ENCODE assay signal across 12 cellular contexts in the genomic region with DNA sequence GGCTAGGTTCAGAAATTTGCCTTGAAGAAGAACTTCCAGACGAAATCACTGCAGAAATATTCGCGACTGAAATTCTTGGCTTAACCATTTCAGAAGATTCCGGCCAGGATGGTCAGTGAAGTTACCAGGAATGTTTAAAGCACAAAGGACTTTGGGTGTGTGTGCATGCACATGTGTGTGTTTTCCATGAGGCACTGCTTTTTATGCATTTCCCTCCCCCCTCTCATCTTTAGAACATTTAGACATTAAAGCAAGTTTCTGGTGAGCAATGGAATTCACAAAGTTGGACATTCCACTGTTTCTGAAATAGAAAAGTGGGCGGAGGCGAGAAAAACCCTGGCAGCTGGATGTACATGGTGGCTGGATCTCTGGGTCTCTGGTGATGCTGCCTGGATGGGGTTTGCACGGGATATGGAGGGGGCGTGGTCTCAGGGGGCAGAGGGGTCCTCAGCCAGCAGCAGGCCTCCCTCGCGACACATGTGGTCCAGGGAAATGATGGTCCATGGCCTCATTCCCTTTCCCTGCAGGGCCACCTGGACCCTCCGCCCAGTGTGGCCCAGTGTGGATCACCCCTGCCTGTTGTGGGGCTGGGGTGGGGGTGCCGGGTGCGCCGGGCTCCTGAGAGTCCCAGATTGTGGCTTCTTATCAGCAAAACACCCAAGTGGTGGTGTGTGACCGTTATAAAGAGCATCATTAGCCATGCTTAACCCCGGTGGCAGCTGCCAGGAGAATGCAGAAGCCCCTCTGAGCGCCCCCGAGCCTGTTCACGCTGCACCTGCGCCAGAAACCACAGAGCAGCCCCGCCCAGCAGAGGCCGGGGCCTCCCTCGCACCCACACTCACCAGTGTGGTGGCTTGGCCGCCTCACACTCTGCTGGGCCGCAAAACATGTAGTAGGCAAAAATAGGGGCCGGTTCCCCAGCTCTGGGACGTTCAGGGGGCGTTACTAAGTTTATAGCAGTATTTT. TPM values are rescaled to one million over a fixed set of nuclear protein-coding genes. Genes with fewer than 3 reads are reported as not detected.
DNase-seq lines count a peak whose midpoint lies in the region; ATAC-seq lines count a peak whose summit lies in the region.
"Had no signal": no experiment of that assay in that cellular context is flagged by ENCODE, and none has a peak within 500 bp of the region (broad histone marks: within the 10 kb centered on the region; RNA-seq: fewer than 3 reads in every experiment).

No MANE protein-coding gene starts in this region.

- no peaks in the 10 kb centered on the region for H3K36me3 Mint-ChIP-seq in central memory CD8-positive, alpha-beta T cell (ENCODE audit: insufficient read depth)
- peaks cover 3% of the 10 kb centered on the region for H3K36me3 Mint-ChIP-seq in activated CD8-positive, alpha-beta memory T cell treated with anti-CD3 and anti-CD28 coated beads, Interleukin-2, amount 10 ng/mL, durations not matched to agents 7 days and 5 days

- H3K4me3 Mint-ChIP-seq in central memory CD8-positive, alpha-beta T cell: peak overlapping the region; percentile 44
- no peak overlapping the region for H3K4me3 Mint-ChIP-seq in activated CD8-positive, alpha-beta memory T cell treated with anti-CD3 and anti-CD28 coated beads, Interleukin-2, amount 10 ng/mL, durations not matched to agents 7 days and 5 days

- H3K9ac ChIP-seq in neuronal stem cell (ENCODE audit: low read depth, low read length, poor library complexity): no peak overlapping the region

- H3K4me1 ChIP-seq in neuronal stem cell (ENCODE audit: control insufficient read depth in 2 of 2, insufficient read depth in 1 of 2, low read depth in 1 of 2, low read length in 2 of 2): peaks cover 6 to 7% of the 10 kb centered on the region in 2 donors
- H3K4me1 ChIP-seq: SJSA1 had no signal

- peak overlapping the region; percentile 62 for H3K18ac ChIP-seq in neuronal stem cell (ENCODE audit: low read length)

- peaks cover 2 to 9% of the 10 kb centered on the region in 2 donors for H3K9me3 ChIP-seq in neuronal stem cell (replicated peaks in 1 of 2; ENCODE audit: control insufficient read depth in 2 of 2, insufficient read depth in 1 of 2, low read depth in 1 of 2, low read length in 2 of 2)
- H3K9me3 ChIP-seq: SJSA1 had no signal

- H3K4me3 ChIP-seq in neuronal stem cell (ENCODE audit: low read length in 2 of 2): no peak overlapping the region
- H3K4me3 ChIP-seq: esophagus squamous epithelium, SJSA1 had no signal

- H3K27ac Mint-ChIP-seq in central memory CD8-positive, alpha-beta T cell (ENCODE audit: low read depth): no peak overlapping the region
- no peak overlapping the region for H3K27ac Mint-ChIP-seq in activated CD8-positive, alpha-beta memory T cell treated with anti-CD3 and anti-CD28 coated beads, Interleukin-2, amount 10 ng/mL, durations not matched to agents 7 days and 5 days

- no peak overlapping the region for H3K4me2 ChIP-seq in neuronal stem cell (ENCODE audit: insufficient read depth, low read length, poor library complexity, severe bottlenecking)

- H4K8ac ChIP-seq in neuronal stem cell (ENCODE audit: low read depth, low read length): no peak overlapping the region

- H3K23ac ChIP-seq in neuronal stem cell (ENCODE audit: low read depth, low read length, poor library complexity): peak overlapping the region; percentile 31

- no peaks in the 10 kb centered on the region for H3K27me3 ChIP-seq in neuronal stem cell (ENCODE audit: control insufficient read depth in 3 of 3, insufficient read depth in 3 of 3, low read depth in 1 of 3, low read length in 3 of 3)
- H3K27me3 ChIP-seq: SJSA1 had no signal

- no peak overlapping the region for H2AK5ac ChIP-seq in neuronal stem cell (ENCODE audit: low read depth, low read length)

- peak overlapping the region; percentile 35 for H2BK12ac ChIP-seq in neuronal stem cell (ENCODE audit: low read length)

- DNase-seq in GM03348 (ENCODE audit: low spot score) (peak; percentile 82), neuronal stem cell (ENCODE audit: low spot score) (no peak), KG1 (lab: John Stamatoyannopoulos, UW) (no peak), SW480 (ENCODE audit: low spot score) (no peak)
- DNase-seq in central memory CD8-positive, alpha-beta T cell (ENCODE audit: low spot score in 2 of 2): no peak
- no peak for DNase-seq in activated CD8-positive, alpha-beta memory T cell treated with anti-CD3 and anti-CD28 coated beads, Interleukin-2, amount 10 ng/mL, durations not matched to agents 7 days and 5 days
- DNase-seq: DMS79, esophagus squamous epithelium, KBM-7 had no signal

- H2AFZ ChIP-seq in neuronal stem cell (ENCODE audit: low read length): no peak overlapping the region

- no peaks in the 10 kb centered on the region for H3K27me3 Mint-ChIP-seq in central memory CD8-positive, alpha-beta T cell
- peaks cover 62% of the 10 kb centered on the region for H3K27me3 Mint-ChIP-seq in activated CD8-positive, alpha-beta memory T cell treated with anti-CD3 and anti-CD28 coated beads, Interleukin-2, amount 10 ng/mL, durations not matched to agents 7 days and 5 days

- peak overlapping the region; percentile 34 for H4K91ac ChIP-seq in neuronal stem cell (ENCODE audit: low read depth, low read length, poor library complexity)

- peak; percentile 50 for ATAC-seq in HG03175 (IDR thresholded peaks at IDR 0.05; ENCODE audit: unreplicated experiment)
- ATAC-seq in central memory CD8-positive, alpha-beta T cell (replicated peaks; ENCODE audit: extremely low read depth, poor library complexity, severe bottlenecking): peak; percentile 67
- no peak for ATAC-seq in HG02571 (IDR thresholded peaks at IDR 0.05; ENCODE audit: unreplicated experiment)
- no peak for ATAC-seq in activated CD8-positive, alpha-beta memory T cell treated with anti-CD3 and anti-CD28 coated beads, Interleukin-2, amount 10 ng/mL, durations not matched to agents 7 days and 5 days

- H3K4ac ChIP-seq in neuronal stem cell (ENCODE audit: low read length): no peak overlapping the region

- no peaks in the 10 kb centered on the region for H3K36me3 ChIP-seq in neuronal stem cell (replicated peaks in 1 of 2; ENCODE audit: control insufficient read depth in 2 of 2, insufficient read depth in 2 of 2, low read length in 2 of 2)
- H3K36me3 ChIP-seq: esophagus squamous epithelium, SJSA1 had no signal

- H2BK5ac ChIP-seq in neuronal stem cell (ENCODE audit: low read length): no peak overlapping the region

- H3K14ac ChIP-seq in neuronal stem cell (ENCODE audit: low read length): no peak overlapping the region

- H2BK15ac ChIP-seq in neuronal stem cell (ENCODE audit: low read length): no peak overlapping the region

- peaks cover 26% of the 10 kb centered on the region for H3K4me1 Mint-ChIP-seq in central memory CD8-positive, alpha-beta T cell
- peaks cover 28% of the 10 kb centered on the region for H3K4me1 Mint-ChIP-seq in activated CD8-positive, alpha-beta memory T cell treated with anti-CD3 and anti-CD28 coated beads, Interleukin-2, amount 10 ng/mL, durations not matched to agents 7 days and 5 days

- no CpG with 5 or more reads among the region's 28 CpGs for WGBS in neuronal stem cell (ENCODE audit: extremely low coverage in 2 of 2, insufficient read length in 2 of 2, insufficient replicate concordance in 1 of 2), 2 donors

- no peak overlapping the region for H3K27ac ChIP-seq in neuronal stem cell (replicated peaks; ENCODE audit: low read length)
- H3K27ac ChIP-seq: SJSA1 had no signal

- H3K9me3 Mint-ChIP-seq in central memory CD8-positive, alpha-beta T cell: peaks cover 4% of the 10 kb centered on the region
- no peaks in the 10 kb centered on the region for H3K9me3 Mint-ChIP-seq in activated CD8-positive, alpha-beta memory T cell treated with anti-CD3 and anti-CD28 coated beads, Interleukin-2, amount 10 ng/mL, durations not matched to agents 7 days and 5 days (ENCODE audit: low read depth)

- no peaks in the 10 kb centered on the region for H3K79me1 ChIP-seq in neuronal stem cell (ENCODE audit: low read depth, low read length)

- peak overlapping the region; percentile 56 for H2BK120ac ChIP-seq in neuronal stem cell (ENCODE audit: low read depth, low read length)

- CTCF ChIA-PET in activated CD8-positive, alpha-beta memory T cell treated with anti-CD3 and anti-CD28 coated beads, Interleukin-2, amount 10 ng/mL, durations not matched to agents 7 days and 5 days (lab: Charles Lee): interaction anchor here (1.3 kb wide), 1 partner anchor 23 kb away, joined by 3 read pairs; no protein-coding TSS in a partner anchor

RNA-seq across cellular contexts. Expression of a gene that starts 17.8 kb away (rescaled TPM):
- 31.6 TPM for polyA plus RNA-seq in neuronal stem cell (2013, experiment 1 of 2)
- polyA plus RNA-seq in neuronal stem cell (2013, experiment 2 of 2): 32.9 TPM
- 1 to 10 TPM; 2.8 to 2.9 TPM for total RNA-seq in activated CD8-positive, alpha-beta memory T cell treated with anti-CD3 and anti-CD28 coated beads, Interleukin-2, amount 10 ng/mL, durations not matched to agents 7 days and 5 days

Comparison
In these comparisons a context has a peak if more than half of its experiments do, and no peak if none do; other contexts are left out.
1. ATAC-seq: peak in HG03175 (single experiment) and central memory CD8-positive, alpha-beta T cell (single experiment); none in HG02571 (single experiment) and activated CD8-positive, alpha-beta memory T cell treated with anti-CD3 and anti-CD28 coated beads, Interleukin-2, amount 10 ng/mL, durations not matched to agents 7 days and 5 days (single experiment).